In genomic region chr2:140990416-140990815, GRCh38 we compare ENCODE assay signal across 15 cellular contexts.
DNase-seq lines count a peak whose midpoint lies in the region; ATAC-seq and FAIRE-seq lines count a peak whose summit lies in the region.
"Had no signal": no experiment of that assay in that cellular context is flagged by ENCODE, and none has a peak within 500 bp of the region (broad histone marks: within the 10 kb centered on the region; RNA-seq: fewer than 3 reads in every experiment).

No MANE protein-coding gene starts in this region.

- H3K79me2 ChIP-seq in GM23248 (ENCODE audit: insufficient read depth), result no peaks in the 10 kb centered on the region

- in situ Hi-C loops in GM23248 (cut with MboI), result no loop called here

- no peak for FAIRE-seq in urothelium cell line (lab: Jason Lieb, UNC)

- H2AFZ ChIP-seq in GM23248, result peak overlapping the region; percentile 26; the same call in 1 of the 2 replicates

- no peaks in the 10 kb centered on the region for H3K9me2 ChIP-seq in GM23248 (ENCODE audit: insufficient read depth)

- no peak overlapping the region for H3K9ac ChIP-seq in GM23248
- H3K9ac ChIP-seq: KMS-11 had no signal

- ATAC-seq in GM21737 (IDR thresholded peaks at IDR 0.05; ENCODE audit: unreplicated experiment), result no peak
- ATAC-seq: natural killer cell; right lobe of liver; stimulated activated naive CD8-positive, alpha-beta T cell treated with anti-CD3 and anti-CD28 coated beads, Interleukin-15, Interleukin-2, amounts not matched to agents 100 U/mL and 50 U/mL, for 24 hours had no signal

- 0 out of 2 replicates have a peak overlapping the region, but pooled peaks have one; percentile 3 for H3K27ac ChIP-seq in GM23248
- H3K27ac ChIP-seq: KMS-11, right lobe of liver had no signal

- H3K9me3 ChIP-seq in GM23248 (ENCODE audit: low read depth), result no peaks in the 10 kb centered on the region
- H3K9me3 ChIP-seq: right lobe of liver had no signal

- H3K4me3 ChIP-seq in GM23248, result no peak overlapping the region
- H3K4me3 ChIP-seq: right lobe of liver had no signal

- peak; percentile 75 for DNase-seq in GM23248
- DNase-seq in amniotic epithelial cell (ENCODE audit: low read depth), result peak; percentile 83
- DNase-seq in fibroblast of the conjunctiva (ENCODE audit: low read depth), result peak; percentile 77
- peak; percentile 4 for DNase-seq in urothelium cell line (ENCODE audit: low spot score)
- DNase-seq in SIG-M5 treated with dmso at 0.1 percent for 504 hours (lab: John Stamatoyannopoulos, UW; ENCODE audit: unreplicated experiment), result no peak
- no peak for DNase-seq in NCI-H128 (lab: John Stamatoyannopoulos, UW; ENCODE audit: unreplicated experiment)
- DNase-seq: activated CD4-positive, alpha-beta T cell treated with anti-CD3 and anti-CD28 coated beads, Interleukin-2, amount 50 U/mL, for 4 hours; caudate nucleus; COR-L47; natural killer cell; NCI-H524; right lobe of liver; stimulated activated naive CD8-positive, alpha-beta T cell treated with anti-CD3 and anti-CD28 coated beads, Interleukin-15, Interleukin-2, amounts not matched to agents 100 U/mL and 50 U/mL, for 24 hours had no signal

- H3K27me3 ChIP-seq in GM23248 (replicated peaks; ENCODE audit: insufficient read depth), result no peaks in the 10 kb centered on the region
- H3K27me3 ChIP-seq: right lobe of liver had no signal

- 32 to 51% methylated on average over 1 of the region's 1 CpG for WGBS in GM23248 (ENCODE audit: low coverage in 1 of 2, low lambda C conversion rate in 2 of 2, missing lambda C conversion rate in 2 of 2), 2 experiments

- no peaks in the 10 kb centered on the region for H3K36me3 ChIP-seq in GM23248 (ENCODE audit: low read depth)
- H3K36me3 ChIP-seq: right lobe of liver had no signal

- H3F3A ChIP-seq in GM23248 (ENCODE audit: insufficient read depth), result 0 out of 2 replicates have a peak, but pooled peaks cover 4% of the 10 kb centered on the region

- H4K20me1 ChIP-seq in GM23248 (ENCODE audit: insufficient read depth), result no peaks in the 10 kb centered on the region

- peaks cover 9% of the 10 kb centered on the region for H3K4me1 ChIP-seq in GM23248 (ENCODE audit: insufficient read depth)
- H3K4me1 ChIP-seq: right lobe of liver had no signal

- H3K4me2 ChIP-seq in GM23248 (ENCODE audit: unreplicated experiment), result no peak overlapping the region
- H3K4me2 ChIP-seq: KMS-11 had no signal

Comparison
In these comparisons a context has a peak if more than half of its experiments do, and no peak if none do; other contexts are left out.
1. DNase-seq: peak in GM23248 (single experiment), amniotic epithelial cell (single experiment), fibroblast of the conjunctiva (single experiment) and urothelium cell line (single experiment); none in SIG-M5 treated with dmso at 0.1 percent for 504 hours (single experiment) and NCI-H128 (single experiment).